13 cellular contexts compared by ENCODE assay signal in the genomic region with DNA sequence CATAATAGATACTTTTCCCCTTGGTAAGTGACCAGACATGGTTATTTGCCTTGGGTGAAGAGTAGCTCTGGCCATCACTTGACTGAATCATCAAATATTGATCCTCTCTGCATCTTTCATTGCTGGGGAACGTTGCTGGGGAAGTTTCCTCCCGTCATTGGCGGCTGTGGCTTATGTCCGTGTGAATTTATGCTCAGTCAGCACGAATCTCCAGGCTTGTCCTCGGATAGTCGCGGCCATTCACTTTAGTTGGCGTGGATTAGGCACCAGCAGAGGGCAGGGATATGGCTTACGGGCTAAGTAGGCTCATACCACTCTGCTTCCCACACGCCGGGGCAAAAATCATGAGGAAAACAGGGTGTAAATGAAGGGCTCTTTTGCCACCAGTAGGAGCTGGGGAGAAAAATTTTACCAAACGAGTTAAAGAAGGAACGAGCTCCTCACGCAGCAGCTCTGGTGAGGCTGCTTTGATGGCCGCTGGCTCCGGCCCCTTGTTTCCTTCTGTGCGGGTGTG.
A peak's percentile ranks its signal among the peaks of the same experiment; 100 is the strongest.
DNase-seq lines count a peak whose midpoint lies in the region; ATAC-seq and TF ChIP-seq lines count a peak whose summit lies in the region.
"Had no signal": no experiment of that assay in that cellular context is flagged by ENCODE, and none has a peak within 500 bp of the region (broad histone marks: within the 10 kb centered on the region; RNA-seq: fewer than 3 reads in every experiment).

No MANE protein-coding gene starts in this region.

- ATAC-seq in WTC11 (no peak), foreskin keratinocyte (no peak)
- ATAC-seq: HCT116 had no signal

- no peak overlapping the region for H3K27ac ChIP-seq in foreskin keratinocyte
- H3K27ac ChIP-seq: KMS-11 had no signal

- H3K4me3 Mint-ChIP-seq in activated CD4-positive, alpha-beta T cell treated with anti-CD3 and anti-CD28 coated beads, Interleukin-2, amount 10 ng/mL, durations not matched to agents 24 days and 14 days, result no peak overlapping the region
- H3K4me3 Mint-ChIP-seq in WTC11 (no peak overlapping the region), nephron progenitor cell (no peak overlapping the region)
- H3K4me3 Mint-ChIP-seq: CD14-positive monocyte; CD8-positive, alpha-beta memory T cell; IgD-negative memory B cell had no signal

- intact Hi-C loops in activated CD4-positive, alpha-beta T cell treated with anti-CD3 and anti-CD28 coated beads, Interleukin-2, amount 10 ng/mL, durations not matched to agents 24 days and 14 days (cut with micrococcal nuclease), result no loop called here
- intact Hi-C loops in cardiac septum (cut with DNase I), result no loop called here

- H3K27me3 ChIP-seq in foreskin keratinocyte, result no peaks in the 10 kb centered on the region

- peak; percentile 35 for DNase-seq in activated CD4-positive, alpha-beta T cell treated with anti-CD3 and anti-CD28 coated beads, Interleukin-2, amount 10 ng/mL, durations not matched to agents 24 days and 14 days
- DNase-seq in activated CD4-positive, alpha-beta T cell treated with anti-CD3 and anti-CD28 coated beads, Interleukin-2, amount 50 U/mL, for 48 hours, result no peak
- no peak for DNase-seq in WTC11 (ENCODE audit: low spot score)
- no peak for DNase-seq in nephron progenitor cell
- DNase-seq in foreskin keratinocyte, result no peak
- DNase-seq in cardiac septum (ENCODE audit: low spot score), result no peak
- DNase-seq in NOMO-1 treated with DMSO at 0.1 percent for 48 hours (lab: John Stamatoyannopoulos, UW; ENCODE audit: unreplicated experiment), result no peak
- DNase-seq: CD8-positive, alpha-beta memory T cell; GF-D8 had no signal

- CTCF ChIA-PET in WTC11 (lab: Charles Lee), result interaction anchor here (0.9 kb wide), 1 partner anchor 389 kb away, joined by 3 read pairs; no protein-coding TSS in a partner anchor

- TF ChIP-seq CTCF in WTC11 (IDR thresholded peaks at IDR 0.05) (no peak), nephron progenitor cell (IDR thresholded peaks at IDR 0.05) (no peak), foreskin keratinocyte (conservative IDR thresholded peaks at IDR 0.05) (no peak)

- no peaks in the 10 kb centered on the region for H3K9me3 Mint-ChIP-seq in activated CD4-positive, alpha-beta T cell treated with anti-CD3 and anti-CD28 coated beads, Interleukin-2, amount 10 ng/mL, durations not matched to agents 24 days and 14 days
- H3K9me3 Mint-ChIP-seq in WTC11 (no peaks in the 10 kb centered on the region), nephron progenitor cell (no peaks in the 10 kb centered on the region)
- H3K9me3 Mint-ChIP-seq: CD14-positive monocyte, IgD-negative memory B cell had no signal

- no peak overlapping the region for H3K27ac Mint-ChIP-seq in activated CD4-positive, alpha-beta T cell treated with anti-CD3 and anti-CD28 coated beads, Interleukin-2, amount 10 ng/mL, durations not matched to agents 24 days and 14 days
- H3K27ac Mint-ChIP-seq in WTC11, result peak overlapping the region; percentile 19; the same call in 1 of the 2 replicates
- H3K27ac Mint-ChIP-seq in nephron progenitor cell, result peak overlapping the region; percentile 62
- H3K27ac Mint-ChIP-seq: CD14-positive monocyte; CD8-positive, alpha-beta memory T cell; IgD-negative memory B cell had no signal

- H3K36me3 Mint-ChIP-seq in activated CD4-positive, alpha-beta T cell treated with anti-CD3 and anti-CD28 coated beads, Interleukin-2, amount 10 ng/mL, durations not matched to agents 24 days and 14 days (ENCODE audit: low read depth), result no peaks in the 10 kb centered on the region
- H3K36me3 Mint-ChIP-seq in WTC11 (no peaks in the 10 kb centered on the region), nephron progenitor cell (ENCODE audit: low read depth) (no peaks in the 10 kb centered on the region)
- H3K36me3 Mint-ChIP-seq: CD14-positive monocyte; CD8-positive, alpha-beta memory T cell; IgD-negative memory B cell had no signal

- no peaks in the 10 kb centered on the region for H3K4me1 ChIP-seq in foreskin keratinocyte

- no peaks in the 10 kb centered on the region for H3K4me1 Mint-ChIP-seq in activated CD4-positive, alpha-beta T cell treated with anti-CD3 and anti-CD28 coated beads, Interleukin-2, amount 10 ng/mL, durations not matched to agents 24 days and 14 days
- H3K4me1 Mint-ChIP-seq in WTC11 (peaks cover 21% of the 10 kb centered on the region), nephron progenitor cell (peaks cover 15% of the 10 kb centered on the region)
- H3K4me1 Mint-ChIP-seq: CD14-positive monocyte; CD8-positive, alpha-beta memory T cell; IgD-negative memory B cell had no signal

- POLR2A ChIA-PET in WTC11 (lab: Charles Lee), result no interaction called here

- peaks cover 2% of the 10 kb centered on the region for H3K27me3 Mint-ChIP-seq in activated CD4-positive, alpha-beta T cell treated with anti-CD3 and anti-CD28 coated beads, Interleukin-2, amount 10 ng/mL, durations not matched to agents 24 days and 14 days
- no peaks in the 10 kb centered on the region for H3K27me3 Mint-ChIP-seq in WTC11 (ENCODE audit: low read depth)
- H3K27me3 Mint-ChIP-seq in nephron progenitor cell (ENCODE audit: low read depth, poor library complexity), result peaks cover 25% of the 10 kb centered on the region

TF ChIP-seq in WTC11, 78 proteins besides CTCF, POLR2A, EP300 and RAD21 (continues in another document):
- TF ChIP-seq, protein P1, sequence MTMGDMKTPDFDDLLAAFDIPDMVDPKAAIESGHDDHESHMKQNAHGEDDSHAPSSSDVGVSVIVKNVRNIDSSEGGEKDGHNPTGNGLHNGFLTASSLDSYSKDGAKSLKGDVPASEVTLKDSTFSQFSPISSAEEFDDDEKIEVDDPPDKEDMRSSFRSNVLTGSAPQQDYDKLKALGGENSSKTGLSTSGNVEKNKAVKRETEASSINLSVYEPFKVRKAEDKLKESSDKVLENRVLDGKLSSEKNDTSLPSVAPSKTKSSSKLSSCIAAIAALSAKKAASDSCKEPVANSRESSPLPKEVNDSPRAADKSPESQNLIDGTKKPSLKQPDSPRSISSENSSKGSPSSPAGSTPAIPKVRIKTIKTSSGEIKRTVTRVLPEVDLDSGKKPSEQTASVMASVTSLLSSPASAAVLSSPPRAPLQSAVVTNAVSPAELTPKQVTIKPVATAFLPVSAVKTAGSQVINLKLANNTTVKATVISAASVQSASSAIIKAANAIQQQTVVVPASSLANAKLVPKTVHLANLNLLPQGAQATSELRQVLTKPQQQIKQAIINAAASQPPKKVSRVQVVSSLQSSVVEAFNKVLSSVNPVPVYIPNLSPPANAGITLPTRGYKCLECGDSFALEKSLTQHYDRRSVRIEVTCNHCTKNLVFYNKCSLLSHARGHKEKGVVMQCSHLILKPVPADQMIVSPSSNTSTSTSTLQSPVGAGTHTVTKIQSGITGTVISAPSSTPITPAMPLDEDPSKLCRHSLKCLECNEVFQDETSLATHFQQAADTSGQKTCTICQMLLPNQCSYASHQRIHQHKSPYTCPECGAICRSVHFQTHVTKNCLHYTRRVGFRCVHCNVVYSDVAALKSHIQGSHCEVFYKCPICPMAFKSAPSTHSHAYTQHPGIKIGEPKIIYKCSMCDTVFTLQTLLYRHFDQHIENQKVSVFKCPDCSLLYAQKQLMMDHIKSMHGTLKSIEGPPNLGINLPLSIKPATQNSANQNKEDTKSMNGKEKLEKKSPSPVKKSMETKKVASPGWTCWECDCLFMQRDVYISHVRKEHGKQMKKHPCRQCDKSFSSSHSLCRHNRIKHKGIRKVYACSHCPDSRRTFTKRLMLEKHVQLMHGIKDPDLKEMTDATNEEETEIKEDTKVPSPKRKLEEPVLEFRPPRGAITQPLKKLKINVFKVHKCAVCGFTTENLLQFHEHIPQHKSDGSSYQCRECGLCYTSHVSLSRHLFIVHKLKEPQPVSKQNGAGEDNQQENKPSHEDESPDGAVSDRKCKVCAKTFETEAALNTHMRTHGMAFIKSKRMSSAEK (CRISPR knock-in tag; IDR thresholded peaks at IDR 0.05; ENCODE audit: borderline replicate concordance), result no peak
- TF ChIP-seq, protein P2, sequence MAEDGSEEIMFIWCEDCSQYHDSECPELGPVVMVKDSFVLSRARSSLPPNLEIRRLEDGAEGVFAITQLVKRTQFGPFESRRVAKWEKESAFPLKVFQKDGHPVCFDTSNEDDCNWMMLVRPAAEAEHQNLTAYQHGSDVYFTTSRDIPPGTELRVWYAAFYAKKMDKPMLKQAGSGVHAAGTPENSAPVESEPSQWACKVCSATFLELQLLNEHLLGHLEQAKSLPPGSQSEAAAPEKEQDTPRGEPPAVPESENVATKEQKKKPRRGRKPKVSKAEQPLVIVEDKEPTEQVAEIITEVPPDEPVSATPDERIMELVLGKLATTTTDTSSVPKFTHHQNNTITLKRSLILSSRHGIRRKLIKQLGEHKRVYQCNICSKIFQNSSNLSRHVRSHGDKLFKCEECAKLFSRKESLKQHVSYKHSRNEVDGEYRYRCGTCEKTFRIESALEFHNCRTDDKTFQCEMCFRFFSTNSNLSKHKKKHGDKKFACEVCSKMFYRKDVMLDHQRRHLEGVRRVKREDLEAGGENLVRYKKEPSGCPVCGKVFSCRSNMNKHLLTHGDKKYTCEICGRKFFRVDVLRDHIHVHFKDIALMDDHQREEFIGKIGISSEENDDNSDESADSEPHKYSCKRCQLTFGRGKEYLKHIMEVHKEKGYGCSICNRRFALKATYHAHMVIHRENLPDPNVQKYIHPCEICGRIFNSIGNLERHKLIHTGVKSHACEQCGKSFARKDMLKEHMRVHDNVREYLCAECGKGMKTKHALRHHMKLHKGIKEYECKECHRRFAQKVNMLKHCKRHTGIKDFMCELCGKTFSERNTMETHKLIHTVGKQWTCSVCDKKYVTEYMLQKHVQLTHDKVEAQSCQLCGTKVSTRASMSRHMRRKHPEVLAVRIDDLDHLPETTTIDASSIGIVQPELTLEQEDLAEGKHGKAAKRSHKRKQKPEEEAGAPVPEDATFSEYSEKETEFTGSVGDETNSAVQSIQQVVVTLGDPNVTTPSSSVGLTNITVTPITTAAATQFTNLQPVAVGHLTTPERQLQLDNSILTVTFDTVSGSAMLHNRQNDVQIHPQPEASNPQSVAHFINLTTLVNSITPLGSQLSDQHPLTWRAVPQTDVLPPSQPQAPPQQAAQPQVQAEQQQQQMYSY (CRISPR knock-in tag; IDR thresholded peaks at IDR 0.05), result no peak
- TF ChIP-seq, protein P3, sequence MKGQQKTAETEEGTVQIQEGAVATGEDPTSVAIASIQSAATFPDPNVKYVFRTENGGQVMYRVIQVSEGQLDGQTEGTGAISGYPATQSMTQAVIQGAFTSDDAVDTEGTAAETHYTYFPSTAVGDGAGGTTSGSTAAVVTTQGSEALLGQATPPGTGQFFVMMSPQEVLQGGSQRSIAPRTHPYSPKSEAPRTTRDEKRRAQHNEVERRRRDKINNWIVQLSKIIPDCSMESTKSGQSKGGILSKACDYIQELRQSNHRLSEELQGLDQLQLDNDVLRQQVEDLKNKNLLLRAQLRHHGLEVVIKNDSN (CRISPR knock-in tag; IDR thresholded peaks at IDR 0.05), result no peak
- TF ChIP-seq ZNF219 (CRISPR knock-in tag; IDR thresholded peaks at IDR 0.05; ENCODE audit: borderline replicate concordance) (no peak), CREM (CRISPR knock-in tag; IDR thresholded peaks at IDR 0.05) (no peak)
- TF ChIP-seq, protein P4, sequence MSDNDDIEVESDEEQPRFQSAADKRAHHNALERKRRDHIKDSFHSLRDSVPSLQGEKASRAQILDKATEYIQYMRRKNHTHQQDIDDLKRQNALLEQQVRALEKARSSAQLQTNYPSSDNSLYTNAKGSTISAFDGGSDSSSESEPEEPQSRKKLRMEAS (CRISPR knock-in tag; IDR thresholded peaks at IDR 0.05), result no peak
